In the genomic region with DNA sequence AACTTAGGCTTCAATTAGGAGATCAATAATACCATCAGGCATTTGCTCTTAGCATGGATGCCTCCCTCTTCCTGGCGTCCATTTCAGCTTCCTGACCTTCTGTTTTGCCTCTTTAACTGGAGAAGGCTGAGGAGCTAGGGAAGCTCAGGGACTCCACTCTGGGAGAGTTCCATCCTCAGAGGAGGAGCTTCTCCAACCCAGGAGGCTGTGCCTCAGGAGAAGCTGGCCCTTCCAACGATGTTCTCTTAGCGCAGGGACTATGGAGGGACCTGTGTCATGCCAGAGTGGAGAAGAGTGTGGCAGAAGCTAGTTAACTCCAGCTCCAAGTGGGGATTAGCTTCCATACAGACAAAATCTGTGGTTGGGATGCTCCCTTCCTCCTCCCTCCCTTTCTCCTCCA, we compare ENCODE assay signal across 19 cellular contexts. TPM values are rescaled to one million over a fixed set of nuclear protein-coding genes. Genes with fewer than 3 reads are reported as not detected.
DNase-seq lines count a peak whose midpoint lies in the region; ATAC-seq, FAIRE-seq and TF ChIP-seq lines count a peak whose summit lies in the region.
"Had no signal": no experiment of that assay in that cellular context is flagged by ENCODE, and none has a peak within 500 bp of the region (broad histone marks: within the 10 kb centered on the region; RNA-seq: fewer than 3 reads in every experiment).

No MANE protein-coding gene starts in this region.

- H3K9me2 ChIP-seq in SK-N-SH = no peaks in the 10 kb centered on the region

- H3K4me3 Mint-ChIP-seq in astrocyte (ENCODE audit: unreplicated experiment) = no peak overlapping the region
- H3K4me3 Mint-ChIP-seq: CD14-positive monocyte; CD4-positive, alpha-beta memory T cell; H9 had no signal

- H3K4me3 ChIP-seq in SK-N-SH (ENCODE audit: low read depth in 2 of 2, low read length in 1 of 2) = no peak overlapping the region
- H3K4me3 ChIP-seq in astrocyte (ENCODE audit: insufficient read depth, low read depth, low read length) = no peak overlapping the region
- H3K4me3 ChIP-seq in fibroblast of lung (replicated peaks in 1 of 4; ENCODE audit: control extremely low read depth in 1 of 4, insufficient read depth in 1 of 4, low read depth in 3 of 4, low read length in 4 of 4) = no peak overlapping the region
- no peak overlapping the region for H3K4me3 ChIP-seq in sigmoid colon
- H3K4me3 ChIP-seq: A549, BLaER1 had no signal

- TF ChIP-seq CTCF in SK-N-SH (IDR thresholded peaks at IDR 0.05) (no peak), astrocyte (IDR thresholded peaks at IDR 0.05; ENCODE audit: insufficient read depth, low read depth, low read length) (no peak), fibroblast of lung (conservative IDR thresholded peaks at IDR 0.05 in 1 of 2, IDR thresholded peaks at IDR 0.05 in 1 of 2; ENCODE audit: low read depth in 1 of 2, low read length in 2 of 2) (no peak), sigmoid colon (IDR thresholded peaks at IDR 0.05) (no peak), GM10248 (IDR thresholded peaks at IDR 0.05; ENCODE audit: control extremely low read depth, extremely low read depth, low read depth, missing control alignments) (no peak)

- H3K4me1 ChIP-seq in SK-N-SH (ENCODE audit: control insufficient read depth in 1 of 2, insufficient read depth in 2 of 2, low read depth in 1 of 2, low read length in 1 of 2) (peaks cover 0 to 4% of the 10 kb centered on the region in 2 experiments; a peak in 1 of 4 replicates), astrocyte (ENCODE audit: insufficient read depth, low read length) (peaks cover 9% of the 10 kb centered on the region), fibroblast of lung (ENCODE audit: control insufficient read depth, extremely low read depth, insufficient read depth, low read length) (peaks cover 9% of the 10 kb centered on the region), sigmoid colon (no peaks in the 10 kb centered on the region)
- H3K4me1 ChIP-seq: A549 had no signal

- H3K9me3 Mint-ChIP-seq in astrocyte (ENCODE audit: unreplicated experiment) = peaks cover under 1% of the 10 kb centered on the region

- H3K79me2 ChIP-seq in SK-N-SH (ENCODE audit: insufficient read depth) = no peaks in the 10 kb centered on the region
- no peaks in the 10 kb centered on the region for H3K79me2 ChIP-seq in astrocyte (ENCODE audit: insufficient read depth, low read length)
- H3K79me2 ChIP-seq in fibroblast of lung (ENCODE audit: control insufficient read depth, insufficient read depth, low read length) = no peaks in the 10 kb centered on the region

- H3K27me3 ChIP-seq in SK-N-SH (ENCODE audit: insufficient read depth) = no peaks in the 10 kb centered on the region
- peaks cover 2% of the 10 kb centered on the region for H3K27me3 ChIP-seq in astrocyte (ENCODE audit: insufficient read depth, low read length)
- H3K27me3 ChIP-seq in fibroblast of lung (ENCODE audit: control insufficient read depth, insufficient read depth, low read length) = no peaks in the 10 kb centered on the region
- no peaks in the 10 kb centered on the region for H3K27me3 ChIP-seq in sigmoid colon
- H3K27me3 ChIP-seq: BLaER1 had no signal

- FAIRE-seq in astrocyte (lab: Jason Lieb, UNC) = peak; percentile 75
- FAIRE-seq: A549, G401.6, H1, HepG2 had no signal

- TF ChIP-seq EP300 in SK-N-SH (IDR thresholded peaks at IDR 0.05; ENCODE audit: borderline replicate concordance in 1 of 2, low read depth in 1 of 2, low read length in 1 of 2) (no peak), sigmoid colon (IDR thresholded peaks at IDR 0.05) (no peak)

- DNase-seq in SK-N-SH = no peak
- no peak for DNase-seq in astrocyte (ENCODE audit: low read depth)
- DNase-seq in fibroblast of lung (ENCODE audit: low read depth in 2 of 2) = no peak
- DNase-seq in GF-D8 (lab: John Stamatoyannopoulos, UW) = no peak
- DNase-seq in sigmoid colon = no peak
- DNase-seq in SW 1271 (lab: John Stamatoyannopoulos, UW) = no peak
- DNase-seq in GM10248 (ENCODE audit: extremely low spot score) = no peak
- DNase-seq: Calu3; CD4-positive, alpha-beta memory T cell; DMS79 treated with DMSO at 0.1 percent for 48 hours; H9 had no signal

- TF ChIP-seq POLR2A in sigmoid colon (IDR thresholded peaks at IDR 0.05) = no peak

- no peaks in the 10 kb centered on the region for H3K36me3 ChIP-seq in SK-N-SH (replicated peaks in 1 of 2; ENCODE audit: control insufficient read depth in 1 of 2, insufficient read depth in 2 of 2, low read length in 1 of 2)
- no peaks in the 10 kb centered on the region for H3K36me3 ChIP-seq in astrocyte (ENCODE audit: insufficient read depth, low read length)
- H3K36me3 ChIP-seq in fibroblast of lung (ENCODE audit: control insufficient read depth, insufficient read depth, low read length) = no peaks in the 10 kb centered on the region
- H3K36me3 ChIP-seq in sigmoid colon = no peaks in the 10 kb centered on the region
- H3K36me3 ChIP-seq: BLaER1 had no signal

- H4K20me1 ChIP-seq in SK-N-SH (ENCODE audit: insufficient read depth) = no peaks in the 10 kb centered on the region
- H4K20me1 ChIP-seq in astrocyte (ENCODE audit: insufficient read depth, low read length) = no peaks in the 10 kb centered on the region
- no peaks in the 10 kb centered on the region for H4K20me1 ChIP-seq in fibroblast of lung (ENCODE audit: control insufficient read depth, extremely low read depth, insufficient read depth, low read length)
- H4K20me1 ChIP-seq: BLaER1 had no signal

- H3K9ac ChIP-seq in SK-N-SH (no peak overlapping the region), astrocyte (ENCODE audit: low read length) (no peak overlapping the region), fibroblast of lung (ENCODE audit: insufficient read depth, low read length) (no peak overlapping the region)
- H3K9ac ChIP-seq: BLaER1 had no signal

- ATAC-seq in SK-N-SH treated with all-trans-retinoic acid at 6 μM for 48 hours = no peak
- ATAC-seq: A549, HepG2 had no signal

- H3K4me2 ChIP-seq in SK-N-SH = peak overlapping the region; percentile 45; the same call in 1 of the 2 replicates
- no peak overlapping the region for H3K4me2 ChIP-seq in astrocyte (ENCODE audit: low read length)
- H3K4me2 ChIP-seq in fibroblast of lung (ENCODE audit: extremely low read depth, insufficient read depth, low read length) = no peak overlapping the region
- H3K4me2 ChIP-seq: A549, BLaER1 had no signal

- intact Hi-C loops in sigmoid colon (cut with DNase I) = no loop called here

- TF ChIP-seq RAD21 in SK-N-SH (IDR thresholded peaks at IDR 0.05; ENCODE audit: low read length) = no peak

- H3K4me1 Mint-ChIP-seq in astrocyte (ENCODE audit: low read depth, unreplicated experiment) = peaks cover 10% of the 10 kb centered on the region
- H3K4me1 Mint-ChIP-seq: CD14-positive monocyte; CD4-positive, alpha-beta memory T cell had no signal

- 29% methylated on average over 3 of the region's 3 CpGs for WGBS in SK-N-SH (ENCODE audit: low lambda C conversion rate)
- WGBS in sigmoid colon, 2 donors = 86 to 88% methylated on average over 3 of the region's 3 CpGs

- peak overlapping the region in 1 of 2 experiments; percentile 50; a peak in 1 of 4 replicates for H3K27ac ChIP-seq in SK-N-SH (ENCODE audit: low read depth in 2 of 2, low read length in 1 of 2)
- no peak overlapping the region for H3K27ac ChIP-seq in astrocyte (ENCODE audit: low read depth, low read length)
- peak overlapping the region; percentile 56 for H3K27ac ChIP-seq in fibroblast of lung (ENCODE audit: insufficient read depth, low read length)
- H3K27ac ChIP-seq in sigmoid colon = no peak overlapping the region
- H3K27ac ChIP-seq: 22Rv1, A549, BLaER1 had no signal

- peaks cover 9% of the 10 kb centered on the region for H3F3A ChIP-seq in SK-N-SH (replicated peaks; ENCODE audit: insufficient read depth)

- H3K27me3 Mint-ChIP-seq in astrocyte (ENCODE audit: low read depth, unreplicated experiment) = peaks cover 32% of the 10 kb centered on the region

- H3K9me3 ChIP-seq in SK-N-SH = no peaks in the 10 kb centered on the region
- H3K9me3 ChIP-seq in astrocyte (ENCODE audit: insufficient read depth, low read depth, low read length) = no peaks in the 10 kb centered on the region
- H3K9me3 ChIP-seq in fibroblast of lung (ENCODE audit: control insufficient read depth, insufficient read depth, low read depth, low read length) = no peaks in the 10 kb centered on the region
- H3K9me3 ChIP-seq in sigmoid colon = no peaks in the 10 kb centered on the region
- H3K9me3 ChIP-seq: A549, BLaER1 had no signal

- CTCF ChIA-PET in SK-N-SH (lab: Yijun Ruan, JAX) = no interaction called here
- CTCF ChIA-PET in GM10248 (lab: Yijun Ruan, JAX) = no interaction called here

- H2AFZ ChIP-seq in SK-N-SH (ENCODE audit: low read depth) = no peak overlapping the region; the same call in 1 of the 2 replicates
- H2AFZ ChIP-seq in astrocyte (ENCODE audit: low read depth, low read length) = no peak overlapping the region
- no peak overlapping the region for H2AFZ ChIP-seq in fibroblast of lung (ENCODE audit: low read length)

- POLR2A ChIA-PET in SK-N-SH (lab: Yijun Ruan, JAX) (no interaction called here), GM10248 (lab: Yijun Ruan, JAX) (no interaction called here)

- H3K36me3 Mint-ChIP-seq in astrocyte (ENCODE audit: low read depth, unreplicated experiment) = no peaks in the 10 kb centered on the region
- H3K36me3 Mint-ChIP-seq: CD14-positive monocyte; CD4-positive, alpha-beta memory T cell had no signal

- H3K27ac Mint-ChIP-seq in astrocyte (ENCODE audit: unreplicated experiment) = no peak overlapping the region
- H3K27ac Mint-ChIP-seq: CD14-positive monocyte; CD4-positive, alpha-beta memory T cell; H9 had no signal

TF ChIP-seq in SK-N-SH treated with all-trans-retinoic acid at 6 μM for 48 hours, 23 proteins besides CTCF, POLR2A, EP300 and RAD21 (continues in another document):
- TF ChIP-seq ZFP3 (CRISPR knock-in tag; IDR thresholded peaks at IDR 0.05) (no peak), BACH2 (CRISPR knock-in tag; IDR thresholded peaks at IDR 0.05; ENCODE audit: borderline replicate concordance) (no peak), ZFP30 (CRISPR knock-in tag; IDR thresholded peaks at IDR 0.05) (no peak), PPARA (CRISPR knock-in tag; IDR thresholded peaks at IDR 0.05; ENCODE audit: borderline replicate concordance) (no peak)

RNA-seq across cellular contexts. Expression of a gene that starts 58.0 kb away (rescaled TPM):
- polyA plus RNA-seq in SK-N-SH (2012; rRNA removed) (not detected in 2 replicates), fibroblast of lung (not detected in 2 replicates), sigmoid colon (under 1 TPM in 2 of 3 donors, not detected in 1; 0.45 to 0.60 TPM)
- polyA plus RNA-seq in SK-N-SH (2012; cell fraction: cytosol; rRNA removed) = not detected in 2 replicates
- polyA plus RNA-seq in SK-N-SH (2012; cell fraction: nucleus; rRNA removed) = not detected in 2 replicates
- total RNA-seq in astrocyte (0.10 TPM in 1 of 2 replicates, not detected in the other), fibroblast of lung (not detected in 2 replicates), sigmoid colon (10 to 100 TPM in 1 of 4 donors, 1 to 10 TPM in 3; 2.2 to 20.2 (median 5.8) TPM)
- not detected in 2 replicates for polyA plus RNA-seq in fibroblast of lung (2012)
- not detected in 2 replicates for polyA minus RNA-seq in fibroblast of lung (ENCODE audit: low replicate concordance)
- total RNA-seq: Calu3; CD4-positive, alpha-beta memory T cell; HepG2 had no signal
- polyA plus RNA-seq: A549; CD14-positive monocyte; CD4-positive, alpha-beta memory T cell; HepG2 had no signal
